In the genomic region with DNA sequence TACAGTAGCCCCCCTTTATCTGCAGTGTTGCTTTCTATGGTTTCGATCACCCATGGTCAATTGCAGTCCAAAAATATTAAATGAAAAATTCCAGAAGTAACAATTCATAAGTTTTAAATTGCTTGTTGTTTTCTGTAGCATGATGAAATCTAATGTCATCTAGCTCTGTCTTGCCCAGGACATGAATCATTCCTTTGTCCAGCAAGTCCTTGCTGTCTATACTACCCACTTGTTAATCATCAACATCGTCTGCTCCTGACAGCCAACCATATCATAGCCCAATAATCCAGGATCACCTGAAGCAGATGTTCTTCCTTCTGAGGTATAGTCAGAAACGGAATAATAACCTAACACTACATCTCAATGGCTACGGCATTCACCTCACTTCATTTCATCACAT, we compare ENCODE assay signal across 20 cellular contexts.
DNase-seq lines count a peak whose midpoint lies in the region; ATAC-seq and TF ChIP-seq lines count a peak whose summit lies in the region.
"Had no signal": no experiment of that assay in that cellular context is flagged by ENCODE, and none has a peak within 500 bp of the region (broad histone marks: within the 10 kb centered on the region; RNA-seq: fewer than 3 reads in every experiment).

No MANE protein-coding gene starts in this region.

- no peak for ATAC-seq in HG03469 (IDR thresholded peaks at IDR 0.05; ENCODE audit: unreplicated experiment)
- ATAC-seq in GM21360 (IDR thresholded peaks at IDR 0.05; ENCODE audit: unreplicated experiment), result no peak
- ATAC-seq: mucosa of descending colon; right cardiac atrium; stimulated activated naive CD8-positive, alpha-beta T cell treated with anti-CD3 and anti-CD28 coated beads, Interleukin-15, amount 100 ng/mL, for 72 hours had no signal

- peak overlapping the region; percentile 86 for H3K27ac Mint-ChIP-seq in chondrocyte (ENCODE audit: unreplicated experiment)
- H3K27ac Mint-ChIP-seq: activated CD4-positive, alpha-beta T cell treated with anti-CD3 and anti-CD28 coated beads, Interleukin-2, amount 10 ng/mL, durations not matched to agents 24 days and 14 days; CD8-positive, alpha-beta memory T cell; stimulated activated naive CD8-positive, alpha-beta T cell treated with anti-CD3 and anti-CD28 coated beads, Interleukin-15, amount 100 ng/mL, for 72 hours had no signal

- peaks cover 3% of the 10 kb centered on the region for H3K36me3 Mint-ChIP-seq in chondrocyte (ENCODE audit: low read depth)
- H3K36me3 Mint-ChIP-seq: CD8-positive, alpha-beta memory T cell had no signal

- peaks cover 23% of the 10 kb centered on the region for H3K4me1 Mint-ChIP-seq in chondrocyte (ENCODE audit: low read depth)
- H3K4me1 Mint-ChIP-seq: activated CD4-positive, alpha-beta T cell treated with anti-CD3 and anti-CD28 coated beads, Interleukin-2, amount 10 ng/mL, durations not matched to agents 24 days and 14 days; CD8-positive, alpha-beta memory T cell; stimulated activated naive CD8-positive, alpha-beta T cell treated with anti-CD3 and anti-CD28 coated beads, Interleukin-15, amount 100 ng/mL, for 72 hours had no signal

- DNase-seq in AG09309 (ENCODE audit: low read depth), result peak; percentile 51
- DNase-seq in NCI-H460 (ENCODE audit: extremely low read depth, low read depth), result peak; percentile 20
- DNase-seq in chondrocyte (ENCODE audit: low spot score), result no peak
- peak; percentile 56 for DNase-seq in glomerular visceral epithelial cell (ENCODE audit: extremely low spot score)
- no peak for DNase-seq in NCI-H1694 (lab: John Stamatoyannopoulos, UW)
- no peak for DNase-seq in MV-4-11 (lab: John Stamatoyannopoulos, UW)
- DNase-seq: activated CD4-positive, alpha-beta T cell treated with anti-CD3 and anti-CD28 coated beads, Interleukin-2, amount 10 ng/mL, durations not matched to agents 24 days and 14 days; activated CD8-positive, alpha-beta memory T cell treated with anti-CD3 and anti-CD28 coated beads, Interleukin-2, amount 50 U/mL, for 4 hours; activated gamma-delta T cell; CD8-positive, alpha-beta memory T cell; colonic mucosa; MG63; mucosa of descending colon; NCI-H1930; NCI-H524; right cardiac atrium; stimulated activated naive CD8-positive, alpha-beta T cell treated with anti-CD3 and anti-CD28 coated beads, Interleukin-15, amount 100 ng/mL, for 72 hours; upper lobe of left lung had no signal

- H3K9me3 Mint-ChIP-seq in chondrocyte (ENCODE audit: low read depth), result peaks cover 4% of the 10 kb centered on the region
- H3K9me3 Mint-ChIP-seq: activated CD4-positive, alpha-beta T cell treated with anti-CD3 and anti-CD28 coated beads, Interleukin-2, amount 10 ng/mL, durations not matched to agents 24 days and 14 days had no signal

- H3K27me3 Mint-ChIP-seq in chondrocyte (ENCODE audit: low read depth), result peaks cover 5% of the 10 kb centered on the region
- H3K27me3 Mint-ChIP-seq: activated CD4-positive, alpha-beta T cell treated with anti-CD3 and anti-CD28 coated beads, Interleukin-2, amount 10 ng/mL, durations not matched to agents 24 days and 14 days; CD8-positive, alpha-beta memory T cell; stimulated activated naive CD8-positive, alpha-beta T cell treated with anti-CD3 and anti-CD28 coated beads, Interleukin-15, amount 100 ng/mL, for 72 hours had no signal

- no peak overlapping the region for H3K4me3 ChIP-seq in AG09309 (ENCODE audit: control insufficient read depth, low read depth, low read length)
- H3K4me3 ChIP-seq: colonic mucosa, MG63, mucosa of descending colon, upper lobe of left lung had no signal

- TF ChIP-seq CTCF in AG09309 (IDR thresholded peaks at IDR 0.05; ENCODE audit: control insufficient read depth, insufficient read depth, low read depth, low read length, missing control alignments) (no peak), chondrocyte (IDR thresholded peaks at IDR 0.05) (no peak)

- H3K4me3 Mint-ChIP-seq in chondrocyte (ENCODE audit: unreplicated experiment), result no peak overlapping the region
- H3K4me3 Mint-ChIP-seq: activated CD4-positive, alpha-beta T cell treated with anti-CD3 and anti-CD28 coated beads, Interleukin-2, amount 10 ng/mL, durations not matched to agents 24 days and 14 days; CD8-positive, alpha-beta memory T cell; stimulated activated naive CD8-positive, alpha-beta T cell treated with anti-CD3 and anti-CD28 coated beads, Interleukin-15, amount 100 ng/mL, for 72 hours had no signal

Comparison
In these comparisons a context has a peak if more than half of its experiments do, and no peak if none do; other contexts are left out.
1. DNase-seq: peak in AG09309 (single experiment), NCI-H460 (single experiment) and glomerular visceral epithelial cell (single experiment); none in chondrocyte (single experiment), NCI-H1694 (single experiment) and MV-4-11 (single experiment).